Comparison of ENCODE assay signal across 8 cellular contexts in the genomic region with DNA sequence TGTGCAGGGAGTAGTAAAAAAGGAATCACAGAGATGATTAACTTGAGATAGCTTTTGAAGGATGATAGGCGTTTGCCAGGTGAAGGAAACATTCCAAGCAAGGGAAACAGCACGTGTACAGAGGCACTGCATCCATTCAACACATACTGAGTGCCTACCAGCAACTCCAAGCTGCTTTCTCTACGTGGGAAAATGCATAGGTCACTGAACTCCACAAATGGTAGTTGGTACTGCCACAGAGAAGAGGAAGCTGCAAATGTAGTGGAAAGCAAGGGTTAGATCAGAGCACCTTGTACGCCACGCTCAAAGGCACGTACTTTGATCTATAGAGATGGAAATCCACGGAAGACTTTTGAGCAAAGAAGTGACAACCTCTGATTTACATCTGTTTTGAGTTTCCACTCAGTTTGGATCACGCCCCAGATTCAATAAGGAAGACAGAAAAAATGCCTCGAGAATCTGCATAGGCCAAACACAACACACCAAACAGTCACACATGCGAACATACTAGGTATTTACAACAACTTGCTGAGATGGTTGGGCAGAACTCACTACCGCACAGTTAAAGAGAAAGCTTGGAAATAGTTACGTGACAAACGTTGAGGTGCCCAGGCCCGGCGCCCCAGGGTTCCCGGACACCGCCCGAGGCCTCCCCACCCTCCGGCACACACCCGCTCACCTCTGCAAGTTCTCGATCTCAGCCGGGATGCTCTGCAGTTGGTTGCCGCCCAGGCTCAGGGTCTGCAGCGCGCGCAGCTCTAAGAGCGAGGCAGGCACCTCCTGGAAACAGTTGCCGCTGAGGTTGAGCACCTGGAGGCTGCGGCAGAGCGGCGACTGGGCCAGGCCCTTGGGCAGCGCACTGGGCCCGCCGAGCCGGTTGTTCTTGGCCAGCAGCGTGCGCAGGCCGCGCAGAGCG. TPM values are rescaled to one million over a fixed set of nuclear protein-coding genes. Genes with fewer than 3 reads are reported as not detected.
DNase-seq lines count a peak whose midpoint lies in the region; ATAC-seq and TF ChIP-seq lines count a peak whose summit lies in the region.

No MANE protein-coding gene starts in this region.

- H4K20me1 ChIP-seq in Loucy (ENCODE audit: insufficient read depth, low read length, poor library complexity, severe bottlenecking): peaks cover 48% of the 10 kb centered on the region

- H3K27me3 ChIP-seq in Loucy (ENCODE audit: insufficient read depth, low read length, poor library complexity, severe bottlenecking) (no peaks in the 10 kb centered on the region), kidney epithelial cell (ENCODE audit: control insufficient read depth, insufficient read depth, low read length) (no peaks in the 10 kb centered on the region)

- H3K36me3 Mint-ChIP-seq in brain: peaks cover 41% of the 10 kb centered on the region

- TF ChIP-seq CTCF in Loucy (conservative IDR thresholded peaks at IDR 0.05; ENCODE audit: low read length) (no peak), brain (conservative IDR thresholded peaks at IDR 0.05) (no peak), kidney epithelial cell (IDR thresholded peaks at IDR 0.05; ENCODE audit: insufficient read depth, low read length, poor library complexity, severe bottlenecking) (no peak)

- H3K9me3 Mint-ChIP-seq in brain: peaks cover 0 to 5% (median 3%) of the 10 kb centered on the region in 5 experiments

- peak overlapping the region; percentile 81 for H3K4me3 ChIP-seq in Loucy (ENCODE audit: low read length, poor library complexity, severe bottlenecking)
- H3K4me3 ChIP-seq in kidney epithelial cell (ENCODE audit: low read depth, low read length): peak overlapping the region; percentile 84

- H3K9ac ChIP-seq in Loucy (ENCODE audit: low read depth, low read length, poor library complexity, severe bottlenecking): peak overlapping the region; percentile 75

- peak overlapping the region; percentile 97 for H2AFZ ChIP-seq in Loucy (ENCODE audit: low read length)

- H3K79me2 ChIP-seq in Loucy (ENCODE audit: insufficient read depth, low read length): peaks cover 56% of the 10 kb centered on the region

- no peaks in the 10 kb centered on the region for H3K9me2 ChIP-seq in Loucy (replicated peaks; ENCODE audit: low read depth, low read length)

- H3K36me3 ChIP-seq in Loucy (ENCODE audit: insufficient read depth, low read length) (0 out of 2 replicates have a peak, but pooled peaks cover 3% of the 10 kb centered on the region), kidney epithelial cell (ENCODE audit: control insufficient read depth, insufficient read depth, low read length) (no peaks in the 10 kb centered on the region)

- H3K27me3 Mint-ChIP-seq in brain: peaks cover 6% of the 10 kb centered on the region

- H3K4me2 ChIP-seq in Loucy (ENCODE audit: low read depth, low read length, poor library complexity, severe bottlenecking): peak overlapping the region; percentile 84

- H3F3A ChIP-seq in Loucy (ENCODE audit: low read depth): peaks cover 8% of the 10 kb centered on the region; the same call in 1 of the 2 replicates

- H3K4me3 Mint-ChIP-seq in brain: peak overlapping the region; percentile 90 to 98 (median 92)

- DNase-seq in HCEC 1CT (peak; percentile 5), T-helper 1 cell (peak in 4 of 5 donors; percentile 32 to 80 (median 47)), kidney epithelial cell (ENCODE audit: low read depth) (no peak), cerebellar nuclear complex (lab: John Stamatoyannopoulos, UW) (no peak)
- peak in 2 of 3 experiments; percentile 23 to 44 for DNase-seq in stimulated activated CD4-positive, alpha-beta T cell treated with anti-CD3 and anti-CD28 coated beads, TNF-alpha, amount 100 ng/mL, for 24 hours (ENCODE audit: low read depth in 3 of 3)

- peak; percentile 57 for ATAC-seq in GM18498 (IDR thresholded peaks at IDR 0.05; ENCODE audit: unreplicated experiment)

- peak overlapping the region; percentile 83 to 97 (median 89) for H3K27ac Mint-ChIP-seq in brain

- no peaks in the 10 kb centered on the region for H3K9me3 ChIP-seq in Loucy (ENCODE audit: insufficient read depth, low read depth, low read length)

- peaks cover 66% of the 10 kb centered on the region for H3K4me1 Mint-ChIP-seq in brain

- peaks cover 42% of the 10 kb centered on the region for H3K4me1 ChIP-seq in Loucy (ENCODE audit: insufficient read depth, low read length, poor library complexity, severe bottlenecking)

RNA-seq across cellular contexts. Expression of a gene that starts 0.8 kb away (rescaled TPM):
- 5.3 TPM for polyA plus RNA-seq in brain (ENCODE audit: insufficient read depth, low read depth, low replicate concordance)
- 31.9 and 35.5 TPM in 2 replicates for total RNA-seq in kidney epithelial cell

Comparison
In these comparisons a context has a peak if more than half of its experiments do, and no peak if none do; other contexts are left out.
1. DNase-seq: peak in HCEC 1CT (single experiment), T-helper 1 cell (4 of 5) and stimulated activated CD4-positive, alpha-beta T cell treated with anti-CD3 and anti-CD28 coated beads, TNF-alpha, amount 100 ng/mL, for 24 hours (2 of 3); none in kidney epithelial cell (single experiment) and cerebellar nuclear complex (0 of 2).